ENCODE assay signal across 16 cellular contexts in genomic region chr2:226845717-226846116, GRCh38. TPM values are rescaled to one million over a fixed set of nuclear protein-coding genes. Genes with fewer than 3 reads are reported as not detected.
A peak's percentile ranks its signal among the peaks of the same experiment; 100 is the strongest.
DNase-seq lines count a peak whose midpoint lies in the region; ATAC-seq and TF ChIP-seq lines count a peak whose summit lies in the region.
"Had no signal": no experiment of that assay in that cellular context is flagged by ENCODE, and none has a peak within 500 bp of the region (broad histone marks: within the 10 kb centered on the region; RNA-seq: fewer than 3 reads in every experiment).

No MANE protein-coding gene starts in this region.

- CTCF ChIA-PET in RWPE1 (lab: Yijun Ruan, JAX) = interaction anchor here (0.6 kb wide), 1 partner anchor 525 kb away, joined by 3 read pairs; no protein-coding TSS in a partner anchor

- TF ChIP-seq EP300 in suprapubic skin (IDR thresholded peaks at IDR 0.05) = no peak

- TF ChIP-seq POLR2A in testis (IDR thresholded peaks at IDR 0.05) = no peak
- TF ChIP-seq POLR2A in suprapubic skin (IDR thresholded peaks at IDR 0.05) = no peak

- TF ChIP-seq CTCF in GM12865 (IDR thresholded peaks at IDR 0.05; ENCODE audit: insufficient read depth, low read depth, low read length, missing control alignments) (no peak), RWPE1 (conservative IDR thresholded peaks at IDR 0.05; ENCODE audit: low read depth) (no peak), testis (IDR thresholded peaks at IDR 0.05) (no peak), suprapubic skin (IDR thresholded peaks at IDR 0.05) (no peak)

- peak; percentile 61 for ATAC-seq in GM19372 (IDR thresholded peaks at IDR 0.05; ENCODE audit: low read depth, unreplicated experiment)
- ATAC-seq in HG02852 (IDR thresholded peaks at IDR 0.05; ENCODE audit: unreplicated experiment) = peak; percentile 57
- peak; percentile 48 for ATAC-seq in HG03571 (IDR thresholded peaks at IDR 0.05; ENCODE audit: unreplicated experiment)
- ATAC-seq: activated CD4-positive, alpha-beta T cell treated with anti-CD3 and anti-CD28 coated beads for 36 hours; activated T-cell treated with anti-CD3 and anti-CD28 coated beads, Interleukin-2, amount 50 U/mL, for 72 hours; CD8-positive, alpha-beta T cell; GM23338 had no signal

- H3K27me3 ChIP-seq in testis (no peaks in the 10 kb centered on the region), suprapubic skin (no peaks in the 10 kb centered on the region)
- H3K27me3 ChIP-seq: esophagus muscularis mucosa, heart left ventricle had no signal

- no peaks in the 10 kb centered on the region for H3K9me3 ChIP-seq in testis
- H3K9me3 ChIP-seq in suprapubic skin = no peaks in the 10 kb centered on the region
- H3K9me3 ChIP-seq: esophagus muscularis mucosa, heart left ventricle had no signal

- DNase-seq in GM12865 (ENCODE audit: low read depth) (peak; percentile 26), RWPE1 (ENCODE audit: low spot score) (no peak), NCI-H1436 (lab: John Stamatoyannopoulos, UW) (no peak), testis (no peak), suprapubic skin (ENCODE audit: low spot score in 2 of 2) (no peak)
- DNase-seq: activated CD4-positive, alpha-beta T cell treated with anti-CD3 and anti-CD28 coated beads for 36 hours; activated T-cell treated with anti-CD3 and anti-CD28 coated beads, Interleukin-2, amount 50 U/mL, for 72 hours; CD8-positive, alpha-beta T cell; heart left ventricle; NCI-H524; RPMI8226 had no signal

- 82 to 85% methylated on average over 1 of the region's 1 CpG for WGBS in testis, 2 donors
- 85% methylated on average over 1 of the region's 1 CpG for WGBS in suprapubic skin

- H3K4me1 ChIP-seq in testis = no peaks in the 10 kb centered on the region
- no peaks in the 10 kb centered on the region for H3K4me1 ChIP-seq in suprapubic skin

- H3K4me3 ChIP-seq in GM12865 (ENCODE audit: low read depth, low read length) = no peak overlapping the region
- no peak overlapping the region for H3K4me3 ChIP-seq in testis
- H3K4me3 ChIP-seq in suprapubic skin = no peak overlapping the region
- H3K4me3 ChIP-seq: esophagus muscularis mucosa, GM23338, heart left ventricle had no signal

- intact Hi-C loops in testis (cut with DNase I; ENCODE audit: low total_unique reads) = no loop called here

- H3K36me3 ChIP-seq in testis (ENCODE audit: low read depth, missing control alignments) (no peaks in the 10 kb centered on the region), suprapubic skin (no peaks in the 10 kb centered on the region)
- H3K36me3 ChIP-seq: heart left ventricle had no signal

- H3K27ac ChIP-seq in RWPE1 (no peak overlapping the region), testis (no peak overlapping the region), suprapubic skin (no peak overlapping the region)
- H3K27ac ChIP-seq: esophagus muscularis mucosa, heart left ventricle had no signal

- POLR2A ChIA-PET in RWPE1 (lab: Yijun Ruan, JAX; ENCODE audit: low non-redundant PET) = no interaction called here

RNA-seq across cellular contexts. Expression of gene RHBDD1, which starts 9.9 kb away (rescaled TPM):
- 10 to 100 TPM; 38.0 to 43.4 TPM for total RNA-seq in testis
- 49.8 TPM for polyA plus RNA-seq in testis (ENCODE audit: insufficient read depth, low read depth, low replicate concordance)
- total RNA-seq in suprapubic skin = 10 to 100 TPM; 14.0 to 41.8 (median 20.7) TPM

RNA-seq across cellular contexts. Expression of gene IRS1, which starts 46.1 kb away (rescaled TPM):
- 1 to 10 TPM; 3.1 to 5.9 TPM for total RNA-seq in testis
- 3.1 TPM for polyA plus RNA-seq in testis (ENCODE audit: insufficient read depth, low read depth, low replicate concordance)
- 10 to 100 TPM; 18.4 to 40.7 (median 28.1) TPM for total RNA-seq in suprapubic skin
